In the genomic region with DNA sequence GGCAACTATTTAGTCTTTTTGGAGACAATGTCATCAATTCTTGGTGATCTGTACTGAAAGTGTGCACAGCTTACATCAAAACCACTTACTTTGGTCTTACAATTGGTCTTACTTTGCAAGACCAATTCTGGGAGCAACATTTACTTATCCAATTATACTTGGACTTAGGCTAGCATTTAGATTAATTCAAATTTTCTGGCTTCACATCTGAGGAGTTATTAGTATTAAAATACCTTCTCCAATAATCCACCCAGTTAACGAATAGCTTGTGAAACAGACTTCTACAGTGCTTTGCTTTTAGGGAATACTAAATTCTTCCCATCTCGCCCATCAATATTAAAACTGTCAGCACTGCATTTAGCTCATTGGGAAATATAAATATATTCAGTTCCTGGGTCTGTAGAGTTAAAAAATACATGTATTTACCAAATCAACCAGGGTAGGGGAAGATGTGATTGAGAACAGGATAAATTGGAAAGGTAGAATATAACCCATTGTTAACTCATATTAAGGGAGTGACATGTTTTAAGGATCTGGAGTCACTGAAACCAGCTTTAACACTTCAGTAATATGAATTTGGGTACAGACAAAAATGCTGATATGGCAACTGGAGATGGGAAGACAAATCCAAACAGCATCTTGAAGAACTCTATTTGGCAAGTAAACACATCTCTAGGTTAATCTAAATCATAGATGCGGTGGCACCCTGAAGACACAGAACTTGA, we compare ENCODE assay signal across 1 cellular context.
TF ChIP-seq lines count a peak whose summit lies in the region.

No MANE protein-coding gene starts in this region.

TF ChIP-seq in HCT116, 20 proteins besides CTCF, POLR2A, EP300 and RAD21 (continued from another document):
- no peak for TF ChIP-seq REST (IDR thresholded peaks at IDR 0.05; ENCODE audit: low read depth)
- no peak for TF ChIP-seq ATF3 (IDR thresholded peaks at IDR 0.05)
- TF ChIP-seq SP1 (IDR thresholded peaks at IDR 0.05; ENCODE audit: low read depth): no peak
- TF ChIP-seq CEBPB (IDR thresholded peaks at IDR 0.05; ENCODE audit: low read depth): 0 out of 2 replicates have a peak, but pooled peaks have one; percentile 44
- TF ChIP-seq EGR1 (IDR thresholded peaks at IDR 0.05; ENCODE audit: low read depth): no peak
